ENCODE assay signal across 19 cellular contexts in genomic region chrX:16528620-16529019, GRCh38.
DNase-seq lines count a peak whose midpoint lies in the region; ATAC-seq, FAIRE-seq and TF ChIP-seq lines count a peak whose summit lies in the region.
"Had no signal": no experiment of that assay in that cellular context is flagged by ENCODE, and none has a peak within 500 bp of the region (broad histone marks: within the 10 kb centered on the region; RNA-seq: fewer than 3 reads in every experiment).

No MANE protein-coding gene starts in this region.

- peak overlapping the region; percentile 87 for H3K27ac Mint-ChIP-seq in activated CD4-positive, alpha-beta memory T cell treated with anti-CD3 and anti-CD28 coated beads, Interleukin-2, amount 10 ng/mL, durations not matched to agents 7 days and 5 days
- H3K27ac Mint-ChIP-seq in astrocyte (ENCODE audit: unreplicated experiment): no peak overlapping the region

- peak overlapping the region; percentile 10 for H3K4me3 Mint-ChIP-seq in activated CD4-positive, alpha-beta memory T cell treated with anti-CD3 and anti-CD28 coated beads, Interleukin-2, amount 10 ng/mL, durations not matched to agents 7 days and 5 days
- H3K4me3 Mint-ChIP-seq in astrocyte (ENCODE audit: unreplicated experiment): no peak overlapping the region

- H3K79me2 ChIP-seq in astrocyte (ENCODE audit: insufficient read depth, low read length): no peaks in the 10 kb centered on the region

- H3K4me1 ChIP-seq in astrocyte (ENCODE audit: insufficient read depth, low read length): no peaks in the 10 kb centered on the region
- H3K4me1 ChIP-seq: heart right ventricle had no signal

- H3K9ac ChIP-seq in astrocyte (ENCODE audit: low read length): no peak overlapping the region
- H3K9ac ChIP-seq: GM23248, SK-N-SH had no signal

- ATAC-seq in HG03565 (IDR thresholded peaks at IDR 0.05; ENCODE audit: unreplicated experiment): no peak
- ATAC-seq: heart right ventricle, mucosa of descending colon, PC-3 had no signal

- POLR2A ChIA-PET in activated CD4-positive, alpha-beta memory T cell treated with anti-CD3 and anti-CD28 coated beads, Interleukin-2, amount 10 ng/mL, durations not matched to agents 7 days and 5 days (lab: Charles Lee): interaction anchor here (0.9 kb wide), 1 partner anchor 18 kb away, joined by 4 read pairs; no protein-coding TSS in a partner anchor

- no peak overlapping the region for H3K27ac ChIP-seq in astrocyte (ENCODE audit: low read depth, low read length)
- H3K27ac ChIP-seq: GM23248, heart right ventricle had no signal

- H3K4me2 ChIP-seq in astrocyte (ENCODE audit: low read length): no peak overlapping the region
- H3K4me2 ChIP-seq: SK-N-SH, smooth muscle cell had no signal

- H3K27me3 Mint-ChIP-seq in activated CD4-positive, alpha-beta memory T cell treated with anti-CD3 and anti-CD28 coated beads, Interleukin-2, amount 10 ng/mL, durations not matched to agents 7 days and 5 days: no peaks in the 10 kb centered on the region
- H3K27me3 Mint-ChIP-seq in astrocyte (ENCODE audit: low read depth, unreplicated experiment): no peaks in the 10 kb centered on the region

- H3K9me3 ChIP-seq in astrocyte (ENCODE audit: insufficient read depth, low read depth, low read length): no peaks in the 10 kb centered on the region
- H3K9me3 ChIP-seq: mucosa of descending colon, SK-N-SH had no signal

- DNase-seq in SKM-1 treated with dmso at 0.1 percent for 144 hours (lab: John Stamatoyannopoulos, UW; ENCODE audit: unreplicated experiment) (peak; percentile 10), SKM-1 (lab: John Stamatoyannopoulos, UW; ENCODE audit: unreplicated experiment) (no peak), astrocyte (ENCODE audit: low read depth) (no peak), AG08396 (ENCODE audit: low spot score) (no peak), NCI-H526 (lab: John Stamatoyannopoulos, UW) (no peak)
- peak; percentile 43 for DNase-seq in activated CD4-positive, alpha-beta memory T cell treated with anti-CD3 and anti-CD28 coated beads, Interleukin-2, amount 10 ng/mL, durations not matched to agents 7 days and 5 days
- DNase-seq in stimulated activated CD8-positive, alpha-beta memory T cell treated with anti-CD3 and anti-CD28 coated beads, Interleukin-7, amount 100 ng/mL, for 48 hours (ENCODE audit: extremely low read depth in 1 of 2, low read depth in 1 of 2): peak; percentile 6 to 30
- DNase-seq: 8988T, anterior cingulate cortex, COR-L47, GDM1, GM23248, heart right ventricle, NCI-H446 treated with DMSO at 0.1 percent for 48 hours, PC-3, SK-N-SH had no signal

- H3K4me3 ChIP-seq in astrocyte (ENCODE audit: insufficient read depth, low read depth, low read length): no peak overlapping the region
- H3K4me3 ChIP-seq: GM23248, heart right ventricle, mucosa of descending colon, smooth muscle cell had no signal

- peak; percentile 39 for FAIRE-seq in astrocyte (lab: Jason Lieb, UNC)

- peaks cover 22% of the 10 kb centered on the region for H3K4me1 Mint-ChIP-seq in activated CD4-positive, alpha-beta memory T cell treated with anti-CD3 and anti-CD28 coated beads, Interleukin-2, amount 10 ng/mL, durations not matched to agents 7 days and 5 days
- H3K4me1 Mint-ChIP-seq in astrocyte (ENCODE audit: low read depth, unreplicated experiment): no peaks in the 10 kb centered on the region

- peaks cover 10% of the 10 kb centered on the region for H3K9me3 Mint-ChIP-seq in activated CD4-positive, alpha-beta memory T cell treated with anti-CD3 and anti-CD28 coated beads, Interleukin-2, amount 10 ng/mL, durations not matched to agents 7 days and 5 days
- H3K9me3 Mint-ChIP-seq in astrocyte (ENCODE audit: unreplicated experiment): peaks cover 8% of the 10 kb centered on the region

- no peaks in the 10 kb centered on the region for H3K27me3 ChIP-seq in astrocyte (ENCODE audit: insufficient read depth, low read length)

- TF ChIP-seq CTCF in astrocyte (IDR thresholded peaks at IDR 0.05; ENCODE audit: insufficient read depth, low read depth, low read length): no peak

- H3K36me3 ChIP-seq in astrocyte (ENCODE audit: insufficient read depth, low read length): no peaks in the 10 kb centered on the region
- H3K36me3 ChIP-seq: heart right ventricle had no signal

- H3K36me3 Mint-ChIP-seq in activated CD4-positive, alpha-beta memory T cell treated with anti-CD3 and anti-CD28 coated beads, Interleukin-2, amount 10 ng/mL, durations not matched to agents 7 days and 5 days (ENCODE audit: low read depth): peaks cover 15% of the 10 kb centered on the region
- H3K36me3 Mint-ChIP-seq in astrocyte (ENCODE audit: low read depth, unreplicated experiment): no peaks in the 10 kb centered on the region

- H4K20me1 ChIP-seq in astrocyte (ENCODE audit: insufficient read depth, low read length): no peaks in the 10 kb centered on the region

- no peak overlapping the region for H2AFZ ChIP-seq in astrocyte (ENCODE audit: low read depth, low read length)
- H2AFZ ChIP-seq: GM23248 had no signal

- CTCF ChIA-PET in activated CD4-positive, alpha-beta memory T cell treated with anti-CD3 and anti-CD28 coated beads, Interleukin-2, amount 10 ng/mL, durations not matched to agents 7 days and 5 days (lab: Charles Lee): no interaction called here

Comparison
In these comparisons a context has a peak if more than half of its experiments do, and no peak if none do; other contexts are left out.
1. DNase-seq: peak in SKM-1 treated with dmso at 0.1 percent for 144 hours (single experiment), activated CD4-positive, alpha-beta memory T cell treated with anti-CD3 and anti-CD28 coated beads, Interleukin-2, amount 10 ng/mL, durations not matched to agents 7 days and 5 days (single experiment) and stimulated activated CD8-positive, alpha-beta memory T cell treated with anti-CD3 and anti-CD28 coated beads, Interleukin-7, amount 100 ng/mL, for 48 hours (2 of 2); none in SKM-1 (single experiment), astrocyte (single experiment), AG08396 (single experiment) and NCI-H526 (0 of 2).